ENCODE assay signal across 17 cellular contexts in the genomic region with DNA sequence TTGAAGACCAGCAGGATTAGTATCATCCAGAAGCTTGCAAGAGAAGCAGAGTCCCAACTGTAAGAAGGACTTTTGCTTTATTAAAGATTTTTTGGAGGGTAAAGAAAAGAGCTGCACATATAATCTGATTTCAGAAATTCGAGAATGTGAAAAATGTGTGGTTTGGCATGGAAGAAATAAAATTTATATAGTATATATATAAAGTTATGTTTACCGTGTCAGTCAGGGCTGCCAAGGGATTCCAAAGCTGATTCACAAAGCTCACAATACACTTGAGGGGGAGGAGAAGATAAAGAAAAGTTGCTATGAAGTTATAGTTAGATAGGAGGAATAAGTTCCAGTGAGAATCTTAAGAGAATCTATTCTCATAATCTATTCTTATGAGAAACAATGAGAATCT.
DNase-seq lines count a peak whose midpoint lies in the region; ATAC-seq and TF ChIP-seq lines count a peak whose summit lies in the region.
"Had no signal": no experiment of that assay in that cellular context is flagged by ENCODE, and none has a peak within 500 bp of the region (broad histone marks: within the 10 kb centered on the region; RNA-seq: fewer than 3 reads in every experiment).

No MANE protein-coding gene starts in this region.

- H3K9ac ChIP-seq in SK-N-SH: no peak overlapping the region
- H3K9ac ChIP-seq: BLaER1 had no signal

- DNase-seq in SK-N-SH (no peak), brain microvascular endothelial cell (peak; percentile 59), fibroblast of pulmonary artery (ENCODE audit: low read depth) (peak; percentile 65), substantia nigra (lab: John Stamatoyannopoulos, UW) (no peak), GF-D8 (lab: John Stamatoyannopoulos, UW) (no peak), HK-2 (ENCODE audit: unreplicated experiment) (no peak)
- DNase-seq: AML-193; Caco-2; CD8-positive, alpha-beta memory T cell; DND-41; GDM1; HCEC 1CT; HFFc6 had no signal

- 54% methylated on average over 2 of the region's 2 CpGs for WGBS in SK-N-SH (ENCODE audit: low lambda C conversion rate)

- no peak overlapping the region for H3K4me2 ChIP-seq in SK-N-SH
- H3K4me2 ChIP-seq: BLaER1 had no signal

- H2AFZ ChIP-seq in SK-N-SH (ENCODE audit: low read depth): no peak overlapping the region

- ATAC-seq in SK-N-SH treated with all-trans-retinoic acid at 6 μM for 48 hours (peak; percentile 41; the same call in 2 of the 3 replicates), HG03442 (IDR thresholded peaks at IDR 0.05; ENCODE audit: unreplicated experiment) (no peak)

- H3K4me1 ChIP-seq in SK-N-SH (ENCODE audit: control insufficient read depth in 1 of 2, insufficient read depth in 2 of 2, low read depth in 1 of 2, low read length in 1 of 2): peaks cover 0 to 32% of the 10 kb centered on the region in 2 experiments; a peak in 2 of 4 replicates
- H3K4me1 ChIP-seq: Caco-2 had no signal

- CTCF ChIA-PET in SK-N-SH (lab: Yijun Ruan, JAX): interaction anchor here (1.7 kb wide), 1 partner anchor 18 kb away, joined by 4 read pairs; no protein-coding TSS in a partner anchor

- H3K4me3 ChIP-seq in SK-N-SH (ENCODE audit: low read depth in 2 of 2, low read length in 1 of 2) (no peak overlapping the region), brain microvascular endothelial cell (ENCODE audit: low read depth, low read length) (no peak overlapping the region), fibroblast of pulmonary artery (replicated peaks; ENCODE audit: low read depth, low read length) (no peak overlapping the region)
- H3K4me3 ChIP-seq: BLaER1 had no signal

- no peaks in the 10 kb centered on the region for H3K79me2 ChIP-seq in SK-N-SH (ENCODE audit: insufficient read depth)

- no peaks in the 10 kb centered on the region for H3K9me2 ChIP-seq in SK-N-SH

- no peak for TF ChIP-seq EP300 in SK-N-SH (IDR thresholded peaks at IDR 0.05; ENCODE audit: borderline replicate concordance in 1 of 2, low read depth in 1 of 2, low read length in 1 of 2)

- no peaks in the 10 kb centered on the region for H3F3A ChIP-seq in SK-N-SH (replicated peaks; ENCODE audit: insufficient read depth)

- H3K36me3 ChIP-seq in SK-N-SH (replicated peaks in 1 of 2; ENCODE audit: control insufficient read depth in 1 of 2, insufficient read depth in 2 of 2, low read length in 1 of 2): no peaks in the 10 kb centered on the region
- no peaks in the 10 kb centered on the region for H3K36me3 ChIP-seq in brain microvascular endothelial cell (replicated peaks)
- H3K36me3 ChIP-seq: BLaER1 had no signal

- POLR2A ChIA-PET in SK-N-SH (lab: Yijun Ruan, JAX): no interaction called here

- H3K27ac ChIP-seq in SK-N-SH (ENCODE audit: low read depth in 2 of 2, low read length in 1 of 2) (no peak overlapping the region), brain microvascular endothelial cell (no peak overlapping the region), substantia nigra (ENCODE audit: low read depth, low read length, poor library complexity, severe bottlenecking) (no peak overlapping the region)
- H3K27ac ChIP-seq: 22Rv1, BLaER1 had no signal

- in situ Hi-C loops in brain microvascular endothelial cell (cut with HindIII; ENCODE audit: low pct_ligation_motif_present, low sequenced_read_pairs): no loop called here

- no peaks in the 10 kb centered on the region for H3K27me3 ChIP-seq in SK-N-SH (ENCODE audit: insufficient read depth)
- no peaks in the 10 kb centered on the region for H3K27me3 ChIP-seq in brain microvascular endothelial cell (replicated peaks)
- H3K27me3 ChIP-seq: BLaER1 had no signal

- no peak for TF ChIP-seq RAD21 in SK-N-SH (IDR thresholded peaks at IDR 0.05; ENCODE audit: low read length)

- H4K20me1 ChIP-seq in SK-N-SH (ENCODE audit: insufficient read depth): no peaks in the 10 kb centered on the region
- H4K20me1 ChIP-seq: BLaER1 had no signal

- TF ChIP-seq CTCF in SK-N-SH (IDR thresholded peaks at IDR 0.05) (no peak), brain microvascular endothelial cell (IDR thresholded peaks at IDR 0.05; ENCODE audit: low read depth, low read length, missing control alignments) (no peak), fibroblast of pulmonary artery (IDR thresholded peaks at IDR 0.05; ENCODE audit: low read length, missing control alignments) (no peak)

- H3K9me3 ChIP-seq in SK-N-SH: no peaks in the 10 kb centered on the region
- H3K9me3 ChIP-seq: BLaER1, Caco-2 had no signal

TF ChIP-seq in SK-N-SH treated with all-trans-retinoic acid at 6 μM for 48 hours, 23 proteins besides CTCF, POLR2A, EP300 and RAD21 (continues in another document):
- no peak for TF ChIP-seq ZC3H10 (CRISPR knock-in tag; IDR thresholded peaks at IDR 0.05)
- TF ChIP-seq, protein P1, sequence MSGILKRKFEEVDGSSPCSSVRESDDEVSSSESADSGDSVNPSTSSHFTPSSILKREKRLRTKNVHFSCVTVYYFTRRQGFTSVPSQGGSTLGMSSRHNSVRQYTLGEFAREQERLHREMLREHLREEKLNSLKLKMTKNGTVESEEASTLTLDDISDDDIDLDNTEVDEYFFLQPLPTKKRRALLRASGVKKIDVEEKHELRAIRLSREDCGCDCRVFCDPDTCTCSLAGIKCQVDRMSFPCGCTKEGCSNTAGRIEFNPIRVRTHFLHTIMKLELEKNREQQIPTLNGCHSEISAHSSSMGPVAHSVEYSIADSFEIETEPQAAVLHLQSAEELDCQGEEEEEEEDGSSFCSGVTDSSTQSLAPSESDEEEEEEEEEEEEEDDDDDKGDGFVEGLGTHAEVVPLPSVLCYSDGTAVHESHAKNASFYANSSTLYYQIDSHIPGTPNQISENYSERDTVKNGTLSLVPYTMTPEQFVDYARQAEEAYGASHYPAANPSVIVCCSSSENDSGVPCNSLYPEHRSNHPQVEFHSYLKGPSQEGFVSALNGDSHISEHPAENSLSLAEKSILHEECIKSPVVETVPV (CRISPR knock-in tag; IDR thresholded peaks at IDR 0.05): no peak
- TF ChIP-seq ARNTL (CRISPR knock-in tag; IDR thresholded peaks at IDR 0.05; ENCODE audit: borderline replicate concordance, low read depth): no peak
- TF ChIP-seq TSHZ2 (CRISPR knock-in tag; IDR thresholded peaks at IDR 0.05): no peak

TF ChIP-seq in SK-N-SH, 30 proteins besides CTCF, POLR2A, EP300 and RAD21:
- TF ChIP-seq NRF1 (IDR thresholded peaks at IDR 0.05; ENCODE audit: low read depth, low read length) (no peak), FOXJ3 (CRISPR knock-in tag; IDR thresholded peaks at IDR 0.05) (no peak), MEF2A (IDR thresholded peaks at IDR 0.05; ENCODE audit: borderline replicate concordance, low read depth) (no peak), FOSL2 (IDR thresholded peaks at IDR 0.05; ENCODE audit: borderline replicate concordance, low read depth) (no peak), ZBTB33 (IDR thresholded peaks at IDR 0.05; ENCODE audit: borderline replicate concordance, low read depth) (no peak), FOXM1 (IDR thresholded peaks at IDR 0.05; ENCODE audit: low read depth) (no peak), RXRA (IDR thresholded peaks at IDR 0.05; ENCODE audit: borderline replicate concordance, low read depth) (no peak), JUND (IDR thresholded peaks at IDR 0.05) (no peak), TCF12 (IDR thresholded peaks at IDR 0.05) (no peak), MXI1 (IDR thresholded peaks at IDR 0.05; ENCODE audit: low read depth, low read length) (no peak)
- TF ChIP-seq, protein P2, sequence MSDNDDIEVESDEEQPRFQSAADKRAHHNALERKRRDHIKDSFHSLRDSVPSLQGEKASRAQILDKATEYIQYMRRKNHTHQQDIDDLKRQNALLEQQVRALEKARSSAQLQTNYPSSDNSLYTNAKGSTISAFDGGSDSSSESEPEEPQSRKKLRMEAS (IDR thresholded peaks at IDR 0.05; ENCODE audit: low read depth): no peak

Comparison
In these comparisons a context has a peak if more than half of its experiments do, and no peak if none do; other contexts are left out.
1. DNase-seq: peak in brain microvascular endothelial cell (single experiment) and fibroblast of pulmonary artery (single experiment); none in SK-N-SH (single experiment), substantia nigra (0 of 49), GF-D8 (single experiment) and HK-2 (single experiment).